ENCODE assay signal across 1 cellular context in genomic region chr21:43718872-43719747, GRCh38.
TF ChIP-seq lines count a peak whose summit lies in the region.

Gene PDXK (plus strand): TSS chr21:43719129. CDS start chr21:43719295, 166 bp downstream.

TF ChIP-seq in HepG2, 621 proteins besides CTCF, POLR2A, EP300 and RAD21 (continued from another document and continues in another):
- TF ChIP-seq ZNF781 (CRISPR knock-in tag; IDR thresholded peaks at IDR 0.05; ENCODE audit: borderline replicate concordance, not compliant biosample characterization) (no peak), ZNF12 (CRISPR knock-in tag; IDR thresholded peaks at IDR 0.05) (no peak), ZNF782 (CRISPR knock-in tag; IDR thresholded peaks at IDR 0.05; ENCODE audit: borderline replicate concordance) (no peak), RXRB (CRISPR knock-in tag; IDR thresholded peaks at IDR 0.05; ENCODE audit: borderline replicate concordance) (no peak), MXD4 (CRISPR knock-in tag; IDR thresholded peaks at IDR 0.05) (no peak), AKAP8 (CRISPR knock-in tag; IDR thresholded peaks at IDR 0.05) (0 out of 2 replicates have a peak, but pooled peaks have one; percentile 77), ZNF10 (CRISPR knock-in tag; IDR thresholded peaks at IDR 0.05; ENCODE audit: borderline replicate concordance, low read depth) (no peak), ZNF274 (CRISPR knock-in tag; IDR thresholded peaks at IDR 0.05) (0 out of 2 replicates have a peak, but pooled peaks have one; percentile 48), ZBTB3 (CRISPR knock-in tag; IDR thresholded peaks at IDR 0.05; ENCODE audit: borderline replicate concordance, low read depth) (no peak), ZNF235 (CRISPR knock-in tag; IDR thresholded peaks at IDR 0.05; ENCODE audit: borderline replicate concordance) (no peak), HDAC1 (CRISPR knock-in tag; IDR thresholded peaks at IDR 0.05) (no peak; the same call in none of the 2 replicates), IRX3 (CRISPR knock-in tag; IDR thresholded peaks at IDR 0.05; ENCODE audit: borderline replicate concordance, low read depth) (no peak), ARNTL (CRISPR knock-in tag; IDR thresholded peaks at IDR 0.05) (peak; percentile 36; the same call in 1 of the 2 replicates), HIVEP1 (CRISPR knock-in tag; IDR thresholded peaks at IDR 0.05) (no peak), ZNF558 (CRISPR knock-in tag; IDR thresholded peaks at IDR 0.05; ENCODE audit: borderline replicate concordance) (peak; percentile 51; the same call in 1 of the 2 replicates), HNRNPUL1 (IDR thresholded peaks at IDR 0.05; ENCODE audit: low read depth, low read length) (no peak), THYN1 (CRISPR knock-in tag; IDR thresholded peaks at IDR 0.05; ENCODE audit: borderline replicate concordance, low read depth) (no peak), ETV6 (CRISPR knock-in tag; conservative IDR thresholded peaks at IDR 0.05) (no peak), NRL (CRISPR knock-in tag; IDR thresholded peaks at IDR 0.05; ENCODE audit: borderline replicate concordance) (no peak), ZNF18 (CRISPR knock-in tag; IDR thresholded peaks at IDR 0.05; ENCODE audit: insufficient replicate concordance) (no peak), ZNF362 (CRISPR knock-in tag; IDR thresholded peaks at IDR 0.05; ENCODE audit: borderline replicate concordance) (no peak), FOXK2 (IDR thresholded peaks at IDR 0.05) (no peak), ZNF883 (CRISPR knock-in tag; IDR thresholded peaks at IDR 0.05; ENCODE audit: not compliant biosample characterization) (no peak), TOE1 (CRISPR knock-in tag; IDR thresholded peaks at IDR 0.05) (no peak), ZNF746 (CRISPR knock-in tag; IDR thresholded peaks at IDR 0.05) (no peak), FOXC1 (CRISPR knock-in tag; IDR thresholded peaks at IDR 0.05; ENCODE audit: borderline replicate concordance) (no peak), PHF21A (CRISPR knock-in tag; IDR thresholded peaks at IDR 0.05) (no peak), ZSCAN29 (CRISPR knock-in tag; conservative IDR thresholded peaks at IDR 0.05) (no peak), ZNF350 (CRISPR knock-in tag; IDR thresholded peaks at IDR 0.05; ENCODE audit: borderline replicate concordance, low read depth) (no peak), ZNF749 (CRISPR knock-in tag; IDR thresholded peaks at IDR 0.05; ENCODE audit: borderline replicate concordance) (no peak), MXD1 (CRISPR knock-in tag; IDR thresholded peaks at IDR 0.05) (no peak; the same call in 1 of the 2 replicates), ZBTB7B (CRISPR knock-in tag; IDR thresholded peaks at IDR 0.05) (no peak), HMG20A (CRISPR knock-in tag; IDR thresholded peaks at IDR 0.05; ENCODE audit: borderline replicate concordance) (no peak), SP5 (CRISPR knock-in tag; IDR thresholded peaks at IDR 0.05; ENCODE audit: borderline replicate concordance, low read depth) (no peak), NFAT5 (CRISPR knock-in tag; IDR thresholded peaks at IDR 0.05) (no peak), ZNF276 (CRISPR knock-in tag; IDR thresholded peaks at IDR 0.05; ENCODE audit: low read depth) (no peak), ZNF616 (CRISPR knock-in tag; IDR thresholded peaks at IDR 0.05; ENCODE audit: low read depth) (no peak; the same call in 1 of the 2 replicates), ZNF576 (CRISPR knock-in tag; IDR thresholded peaks at IDR 0.05) (no peak), ZFP1 (CRISPR knock-in tag; IDR thresholded peaks at IDR 0.05) (no peak), PBX3 (CRISPR knock-in tag; IDR thresholded peaks at IDR 0.05; ENCODE audit: borderline replicate concordance) (no peak), KDM5B (CRISPR knock-in tag; IDR thresholded peaks at IDR 0.05; ENCODE audit: borderline replicate concordance) (peak; percentile 51; the same call in 1 of the 2 replicates), SOX13 (IDR thresholded peaks at IDR 0.05) (no peak), SOX13 (CRISPR knock-in tag; conservative IDR thresholded peaks at IDR 0.05 in 1 of 2, IDR thresholded peaks at IDR 0.05 in 1 of 2) (peak in 1 of 2 experiments; percentile 36; a peak in 1 of 4 replicates), ZNF430 (CRISPR knock-in tag; IDR thresholded peaks at IDR 0.05) (no peak), NCOA2 (CRISPR knock-in tag; IDR thresholded peaks at IDR 0.05) (no peak), PRDM10 (CRISPR knock-in tag; IDR thresholded peaks at IDR 0.05; ENCODE audit: low read depth) (no peak), HBP1 (CRISPR knock-in tag; IDR thresholded peaks at IDR 0.05; ENCODE audit: low read depth) (0 out of 2 replicates have a peak, but pooled peaks have one; percentile 4), RARG (CRISPR knock-in tag; IDR thresholded peaks at IDR 0.05; ENCODE audit: low read depth) (no peak), ZNF720 (CRISPR knock-in tag; IDR thresholded peaks at IDR 0.05) (no peak), CHD4 (IDR thresholded peaks at IDR 0.05; ENCODE audit: borderline replicate concordance, low read length) (no peak), SNAPC2 (CRISPR knock-in tag; IDR thresholded peaks at IDR 0.05) (no peak), SKI (IDR thresholded peaks at IDR 0.05; ENCODE audit: partially characterized antibody) (no peak), ZNF672 (CRISPR knock-in tag; IDR thresholded peaks at IDR 0.05) (no peak), KDM3A (CRISPR knock-in tag; IDR thresholded peaks at IDR 0.05; ENCODE audit: low read depth) (no peak), ZNF772 (CRISPR knock-in tag; IDR thresholded peaks at IDR 0.05) (0 out of 2 replicates have a peak, but pooled peaks have one; percentile 48), ATAD3A (CRISPR knock-in tag; IDR thresholded peaks at IDR 0.05) (no peak)
